Comparison of ENCODE assay signal across 8 cellular contexts in genomic region chr16:31876148-31876547, GRCh38. TPM values are rescaled to one million over a fixed set of nuclear protein-coding genes. Genes with fewer than 3 reads are reported as not detected.
DNase-seq lines count a peak whose midpoint lies in the region; ATAC-seq, FAIRE-seq and TF ChIP-seq lines count a peak whose summit lies in the region.
"Not testable (repeated sequence)": the region's sequence is repeated elsewhere in the genome, so short reads cannot be mapped to it uniquely, and the experiment has no call there.

No MANE protein-coding gene starts in this region.

- H3K4me2 ChIP-seq in PC-3 (ENCODE audit: low read length) (peak overlapping the region; percentile 96), endothelial cell of umbilical vein (ENCODE audit: insufficient read depth, low read length) (peak overlapping the region; percentile 97)

- H3K9me3 Mint-ChIP-seq in activated CD8-positive, alpha-beta T cell treated with anti-CD3 and anti-CD28 coated beads, Interleukin-2, amount 10 ng/mL, durations not matched to agents 7 days and 5 days (ENCODE audit: insufficient read depth); activated naive CD8-positive, alpha-beta T cell treated with anti-CD3 and anti-CD28 coated beads, Interleukin-2, amount 50 U/mL, for 24 hours; naive thymus-derived CD8-positive, alpha-beta T cell: not testable (repeated sequence)

- WGBS in spleen, 5 donors, result 85 to 87% (median 87%) methylated on average over 3 of the region's 3 CpGs

- peaks cover 13% of the 10 kb centered on the region; the same call in 1 of the 2 replicates for H4K20me1 ChIP-seq in PC-3 (ENCODE audit: low read length)
- H4K20me1 ChIP-seq in endothelial cell of umbilical vein (replicated peaks; ENCODE audit: control insufficient read depth, extremely low read depth, insufficient read depth, low read length), result not testable (repeated sequence)

- intact Hi-C loops in PC-3 (cut with micrococcal nuclease); endothelial cell of umbilical vein (cut with micrococcal nuclease); spleen (cut with DNase I; ENCODE audit: low total_unique reads): not testable (repeated sequence)

- peak overlapping the region; percentile 90 for H3K4me3 Mint-ChIP-seq in activated CD8-positive, alpha-beta T cell treated with anti-CD3 and anti-CD28 coated beads, Interleukin-2, amount 10 ng/mL, durations not matched to agents 7 days and 5 days
- H3K4me3 Mint-ChIP-seq in activated naive CD8-positive, alpha-beta T cell treated with anti-CD3 and anti-CD28 coated beads, Interleukin-2, amount 50 U/mL, for 24 hours, result peak overlapping the region; percentile 93
- peak overlapping the region in 9 of 10 donors; percentile 95 to 100 (median 97) for H3K4me3 Mint-ChIP-seq in naive thymus-derived CD8-positive, alpha-beta T cell

- H3K9ac ChIP-seq in PC-3 (ENCODE audit: low read length); endothelial cell of umbilical vein (replicated peaks; ENCODE audit: extremely low read depth, insufficient read depth, low read length): not testable (repeated sequence)

- H3K9me1 ChIP-seq in endothelial cell of umbilical vein (replicated peaks; ENCODE audit: control insufficient read depth, extremely low read depth, insufficient read depth, low read length), result not testable (repeated sequence)

- CTCF ChIA-PET in PC-3 (lab: Charles Lee), result not testable (repeated sequence)
- CTCF ChIA-PET in activated CD8-positive, alpha-beta T cell treated with anti-CD3 and anti-CD28 coated beads, Interleukin-2, amount 10 ng/mL, durations not matched to agents 7 days and 5 days (lab: Charles Lee), result interaction anchor here (1.3 to 2.2 kb wide), 2 partner anchors 7 to 181 kb away, joined by 3 to 19 read pairs; no protein-coding TSS in a partner anchor
- CTCF ChIA-PET in endothelial cell of umbilical vein (lab: Charles Lee), result interaction anchor here (1.4 to 1.7 kb wide), 2 partner anchors 8 to 415 kb away, joined by 3 to 15 read pairs; no protein-coding TSS in a partner anchor

- FAIRE-seq in endothelial cell of umbilical vein (lab: Jason Lieb, UNC), result not testable (repeated sequence)

- BruUV-seq in PC-3 (replicated peaks; lab: Mats Ljungman, UMichigan); endothelial cell of umbilical vein (replicated peaks; lab: Mats Ljungman, UMichigan): not testable (repeated sequence)

- dilution Hi-C loops in endothelial cell of umbilical vein (cut with MboI; ENCODE audit: extremely low pct_ligation_motif_present, low sequenced_read_pairs), result not testable (repeated sequence)

- H3K27ac Mint-ChIP-seq in activated CD8-positive, alpha-beta T cell treated with anti-CD3 and anti-CD28 coated beads, Interleukin-2, amount 10 ng/mL, durations not matched to agents 7 days and 5 days, result peak overlapping the region; percentile 82
- H3K27ac Mint-ChIP-seq in activated naive CD8-positive, alpha-beta T cell treated with anti-CD3 and anti-CD28 coated beads, Interleukin-2, amount 50 U/mL, for 24 hours, result peak overlapping the region; percentile 99
- H3K27ac Mint-ChIP-seq in naive thymus-derived CD8-positive, alpha-beta T cell, result peak overlapping the region; percentile 50 to 98 (median 94)

- TF ChIP-seq POLR2A in endothelial cell of umbilical vein (IDR thresholded peaks at IDR 0.05; ENCODE audit: low read depth, low read length); spleen (IDR thresholded peaks at IDR 0.05): not testable (repeated sequence)

- not testable (repeated sequence) for H3F3A ChIP-seq in PC-3 (ENCODE audit: low read length, unreplicated experiment)

- not testable (repeated sequence) for H3K36me3 ChIP-seq in ACC112 (ENCODE audit: insufficient read depth, low read length); endothelial cell of umbilical vein (ENCODE audit: control insufficient read depth in 2 of 2, extremely low read depth in 1 of 2, insufficient read depth in 2 of 2, low read length in 2 of 2)
- peaks cover 13% of the 10 kb centered on the region for H3K36me3 ChIP-seq in GM06990 (ENCODE audit: control insufficient read depth, insufficient read depth, low read length)
- H3K36me3 ChIP-seq in PC-3 (ENCODE audit: low read depth, low read length), result peaks cover 32% of the 10 kb centered on the region
- peaks cover 0 to 44% (median 0%) of the 10 kb centered on the region in 6 donors for H3K36me3 ChIP-seq in spleen

- H3K27me3 Mint-ChIP-seq in activated CD8-positive, alpha-beta T cell treated with anti-CD3 and anti-CD28 coated beads, Interleukin-2, amount 10 ng/mL, durations not matched to agents 7 days and 5 days (ENCODE audit: low read depth); activated naive CD8-positive, alpha-beta T cell treated with anti-CD3 and anti-CD28 coated beads, Interleukin-2, amount 50 U/mL, for 24 hours; naive thymus-derived CD8-positive, alpha-beta T cell: not testable (repeated sequence)

- peaks cover 51% of the 10 kb centered on the region for H3K4me1 ChIP-seq in ACC112 (ENCODE audit: control insufficient read depth, insufficient read depth, low read length, unreplicated experiment)
- H3K4me1 ChIP-seq in PC-3 (ENCODE audit: insufficient read depth, low read length), result peaks cover 31% of the 10 kb centered on the region
- peaks cover 49% of the 10 kb centered on the region for H3K4me1 ChIP-seq in endothelial cell of umbilical vein (ENCODE audit: control insufficient read depth, extremely low read depth, insufficient read depth, low read length)
- H3K4me1 ChIP-seq in spleen, result peaks cover 53 to 85% (median 78%) of the 10 kb centered on the region in 6 donors

- POLR2A ChIA-PET in PC-3 (lab: Charles Lee; ENCODE audit: unreplicated experiment); endothelial cell of umbilical vein (lab: Charles Lee): not testable (repeated sequence)
- POLR2A ChIA-PET in activated CD8-positive, alpha-beta T cell treated with anti-CD3 and anti-CD28 coated beads, Interleukin-2, amount 10 ng/mL, durations not matched to agents 7 days and 5 days (lab: Charles Lee), result interaction anchor here (1.7 to 3.3 kb wide), 3 partner anchors 12 to 417 kb away, joined by 4 to 14 read pairs (median 4); partner anchors contain the start of gene ARMC5
- POLR2A ChIA-PET in naive thymus-derived CD8-positive, alpha-beta T cell (lab: Charles Lee), result interaction anchor here (0.6 kb wide), 1 partner anchor 32 kb away, joined by 3 read pairs; no protein-coding TSS in a partner anchor

- H3K27me3 ChIP-seq in ACC112 (ENCODE audit: insufficient read depth, low read length); GM06990 (replicated peaks; ENCODE audit: control insufficient read depth, insufficient read depth, low read length); PC-3 (ENCODE audit: low read length); endothelial cell of umbilical vein (ENCODE audit: control insufficient read depth in 2 of 2, insufficient read depth in 2 of 2, low read length in 2 of 2); spleen (replicated peaks in 1 of 7): not testable (repeated sequence)

- H3K4me3 ChIP-seq in ACC112 (ENCODE audit: low read depth, low read length) (peak overlapping the region; percentile 97), GM06990 (replicated peaks; ENCODE audit: low read depth, low read length) (peak overlapping the region; percentile 96), PC-3 (ENCODE audit: low read length) (peak overlapping the region; percentile 100), spleen (peak overlapping the region in 3 of 8 donors; percentile 1 to 99 (median 78))
- not testable (repeated sequence) for H3K4me3 ChIP-seq in endothelial cell of umbilical vein (replicated peaks in 1 of 3; ENCODE audit: insufficient read depth in 1 of 3, low read depth in 1 of 3, low read length in 3 of 3)

- H3K9me3 ChIP-seq in PC-3 (ENCODE audit: low read length); endothelial cell of umbilical vein (replicated peaks; ENCODE audit: control insufficient read depth, insufficient read depth, low read length); spleen: not testable (repeated sequence)

- ATAC-seq in PC-3; activated CD8-positive, alpha-beta T cell treated with anti-CD3 and anti-CD28 coated beads, Interleukin-2, amount 10 ng/mL, durations not matched to agents 7 days and 5 days; activated naive CD8-positive, alpha-beta T cell treated with anti-CD3 and anti-CD28 coated beads, Interleukin-2, amount 50 U/mL, for 24 hours; naive thymus-derived CD8-positive, alpha-beta T cell: not testable (repeated sequence)

- peak overlapping the region; percentile 89; the same call in 1 of the 2 replicates for H3K27ac ChIP-seq in ACC112 (ENCODE audit: low read depth, low read length)
- H3K27ac ChIP-seq in PC-3 (ENCODE audit: low read length), result peak overlapping the region; percentile 86; the same call in 1 of the 2 replicates
- not testable (repeated sequence) for H3K27ac ChIP-seq in endothelial cell of umbilical vein (ENCODE audit: insufficient read depth, low read depth, low read length)
- peak overlapping the region in 5 of 8 donors; percentile 78 to 99 (median 98) for H3K27ac ChIP-seq in spleen

- peaks cover 74% of the 10 kb centered on the region for H3K36me3 Mint-ChIP-seq in activated CD8-positive, alpha-beta T cell treated with anti-CD3 and anti-CD28 coated beads, Interleukin-2, amount 10 ng/mL, durations not matched to agents 7 days and 5 days (ENCODE audit: low read depth)
- H3K36me3 Mint-ChIP-seq in activated naive CD8-positive, alpha-beta T cell treated with anti-CD3 and anti-CD28 coated beads, Interleukin-2, amount 50 U/mL, for 24 hours (ENCODE audit: low read depth), result peaks cover 70% of the 10 kb centered on the region
- peaks cover 0 to 37% (median 8%) of the 10 kb centered on the region in 3 donors for H3K36me3 Mint-ChIP-seq in naive thymus-derived CD8-positive, alpha-beta T cell

- H3K79me2 ChIP-seq in ACC112 (ENCODE audit: control insufficient read depth, insufficient read depth, low read length, unreplicated experiment), result peaks cover 72% of the 10 kb centered on the region
- H3K79me2 ChIP-seq in PC-3 (ENCODE audit: low read length), result peaks cover 71% of the 10 kb centered on the region
- peaks cover 75% of the 10 kb centered on the region for H3K79me2 ChIP-seq in endothelial cell of umbilical vein (ENCODE audit: control insufficient read depth, insufficient read depth, low read length)

- TF ChIP-seq CTCF in GM06990 (IDR thresholded peaks at IDR 0.05; ENCODE audit: insufficient read depth, low read length, poor library complexity, severe bottlenecking); PC-3 (conservative IDR thresholded peaks at IDR 0.05; ENCODE audit: low read depth, low read length); endothelial cell of umbilical vein (IDR thresholded peaks at IDR 0.05; ENCODE audit: extremely low read depth in 1 of 2, insufficient read depth in 1 of 2, low read depth in 1 of 2, low read length in 2 of 2); spleen (IDR thresholded peaks at IDR 0.05 in 8 of 11, conservative IDR thresholded peaks at IDR 0.05 in 3 of 11): not testable (repeated sequence)

- peaks cover 80% of the 10 kb centered on the region for H3K4me1 Mint-ChIP-seq in activated CD8-positive, alpha-beta T cell treated with anti-CD3 and anti-CD28 coated beads, Interleukin-2, amount 10 ng/mL, durations not matched to agents 7 days and 5 days (ENCODE audit: low read depth)
- H3K4me1 Mint-ChIP-seq in activated naive CD8-positive, alpha-beta T cell treated with anti-CD3 and anti-CD28 coated beads, Interleukin-2, amount 50 U/mL, for 24 hours, result peaks cover 85% of the 10 kb centered on the region
- H3K4me1 Mint-ChIP-seq in naive thymus-derived CD8-positive, alpha-beta T cell, result peaks cover 34 to 88% (median 81%) of the 10 kb centered on the region in 4 donors

- not testable (repeated sequence) for H3K9me2 ChIP-seq in PC-3 (replicated peaks; ENCODE audit: low read length)

- not testable (repeated sequence) for H2AFZ ChIP-seq in ACC112 (ENCODE audit: low read length, unreplicated experiment); PC-3 (ENCODE audit: low read length); endothelial cell of umbilical vein (ENCODE audit: low read depth, low read length)

- DNase-seq in GM06990 (ENCODE audit: extremely low read depth, insufficient read length); PC-3; activated CD8-positive, alpha-beta T cell treated with anti-CD3 and anti-CD28 coated beads, Interleukin-2, amount 10 ng/mL, durations not matched to agents 7 days and 5 days; activated naive CD8-positive, alpha-beta T cell treated with anti-CD3 and anti-CD28 coated beads, Interleukin-2, amount 50 U/mL, for 24 hours; endothelial cell of umbilical vein (ENCODE audit: low read depth, low spot score); naive thymus-derived CD8-positive, alpha-beta T cell; spleen: not testable (repeated sequence)

RNA-seq across cellular contexts. Expression of gene ZNF267, which starts 2.5 kb away (rescaled TPM):
- total RNA-seq in PC-3 (2014; rRNA removed) (4.5 and 10.2 TPM in 2 replicates), endothelial cell of umbilical vein (19.1 and 21.9 TPM in 2 replicates), spleen (10 to 100 TPM; 33.3 to 50.6 (median 44.9) TPM)
- total RNA-seq in activated CD8-positive, alpha-beta T cell treated with anti-CD3 and anti-CD28 coated beads, Interleukin-2, amount 10 ng/mL, durations not matched to agents 7 days and 5 days, result 10 to 100 TPM; 43.9 to 49.8 TPM
- polyA plus RNA-seq in endothelial cell of umbilical vein (2.4 and 5.2 TPM in 2 replicates), spleen (10 to 100 TPM in 1 of 3 donors, 1 to 10 TPM in 2; 9.0 to 12.9 (median 9.7) TPM)
- 4.4 and 4.6 TPM in 2 replicates for polyA plus RNA-seq in endothelial cell of umbilical vein (2011; cell fraction: cytosol; rRNA removed)
- 8.6 and 11.0 TPM in 2 replicates for polyA plus RNA-seq in endothelial cell of umbilical vein (2011; cell fraction: nucleus; rRNA removed)
- 10.7 and 12.4 TPM in 2 replicates for polyA plus RNA-seq in endothelial cell of umbilical vein (2012)
- 18.3 and 21.5 TPM in 2 replicates for polyA minus RNA-seq in endothelial cell of umbilical vein
- polyA minus RNA-seq in endothelial cell of umbilical vein (2011; cell fraction: cytosol; rRNA and poly(A)+ RNA removed), result 3.5 TPM
- polyA minus RNA-seq in endothelial cell of umbilical vein (2011; cell fraction: nucleus; rRNA and poly(A)+ RNA removed), result 31.5 and 37.8 TPM in 2 replicates
- total RNA-seq in naive thymus-derived CD8-positive, alpha-beta T cell, result 10 to 100 TPM; 48.1 to 49.2 TPM
- 1 to 10 TPM; 7.3 to 8.1 (median 8.0) TPM for polyA plus RNA-seq in naive thymus-derived CD8-positive, alpha-beta T cell
